In the genomic region with DNA sequence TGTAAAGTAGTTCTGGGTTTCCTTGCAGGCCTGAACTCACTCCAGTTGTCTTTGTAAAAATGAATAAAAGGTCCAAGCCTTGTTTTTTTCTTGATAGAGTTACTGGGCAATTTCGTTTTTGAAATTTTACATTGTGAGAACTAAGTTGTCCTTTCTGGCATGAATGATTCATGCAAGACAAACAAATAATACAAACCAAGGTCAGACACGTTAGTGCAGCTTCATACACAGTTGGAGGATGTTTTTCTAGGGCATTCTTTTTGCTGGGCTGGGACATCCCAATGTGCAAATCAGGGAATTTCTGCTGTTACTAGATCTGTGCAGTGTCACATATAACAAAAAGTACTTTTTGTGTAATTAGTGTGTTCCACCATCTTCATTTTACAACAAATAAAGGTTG, we compare ENCODE assay signal across 19 cellular contexts.
DNase-seq lines count a peak whose midpoint lies in the region; ATAC-seq and TF ChIP-seq lines count a peak whose summit lies in the region.
"Had no signal": no experiment of that assay in that cellular context is flagged by ENCODE, and none has a peak within 500 bp of the region (broad histone marks: within the 10 kb centered on the region; RNA-seq: fewer than 3 reads in every experiment).

No MANE protein-coding gene starts in this region.

- no peaks in the 10 kb centered on the region for H3K9me3 ChIP-seq in RWPE2 (ENCODE audit: severe bottlenecking)
- peaks cover 0 to 3% (median 0%) of the 10 kb centered on the region in 11 donors for H3K9me3 ChIP-seq in heart right ventricle
- H3K9me3 ChIP-seq: right atrium auricular region, SK-N-SH had no signal

- H3K4me1 ChIP-seq in RWPE2 (ENCODE audit: insufficient read depth, poor library complexity, severe bottlenecking) (no peaks in the 10 kb centered on the region), heart right ventricle (no peaks in the 10 kb centered on the region)
- H3K4me1 ChIP-seq: right atrium auricular region had no signal

- ATAC-seq in RWPE2 (ENCODE audit: low read depth) (peak; percentile 44; the same call in 1 of the 3 replicates), HG02759 (IDR thresholded peaks at IDR 0.05; ENCODE audit: unreplicated experiment) (no peak), HG03457 (IDR thresholded peaks at IDR 0.05; ENCODE audit: unreplicated experiment) (no peak), heart right ventricle (no peak)
- ATAC-seq: left cardiac atrium had no signal

- H3K36me3 ChIP-seq in BJ (ENCODE audit: control insufficient read depth, insufficient read depth, low read length) (no peaks in the 10 kb centered on the region), RWPE2 (ENCODE audit: low read depth) (no peaks in the 10 kb centered on the region), heart right ventricle (no peaks in the 10 kb centered on the region)
- H3K36me3 ChIP-seq: right atrium auricular region had no signal

- WGBS in heart right ventricle, 2 donors = 43 to 57% methylated on average over 2 of the region's 2 CpGs

- H3K4me3 ChIP-seq in BJ (ENCODE audit: low read depth, low read length) = no peak overlapping the region
- H3K4me3 ChIP-seq in RWPE2 (ENCODE audit: severe bottlenecking) = no peak overlapping the region
- no peak overlapping the region for H3K4me3 ChIP-seq in choroid plexus epithelial cell (ENCODE audit: low read depth, low read length)
- no peak overlapping the region for H3K4me3 ChIP-seq in heart right ventricle
- H3K4me3 ChIP-seq: right atrium auricular region had no signal

- POLR2A ChIA-PET in BJ (lab: Charles Lee) = no interaction called here

- intact Hi-C loops in heart right ventricle (cut with DNase I) = no loop called here

- DNase-seq in BJ (ENCODE audit: low read depth) (peak; percentile 24), RWPE2 (ENCODE audit: low spot score) (no peak), choroid plexus epithelial cell (ENCODE audit: low read depth) (peak; percentile 94), non-pigmented ciliary epithelial cell (ENCODE audit: low read depth) (peak; percentile 65), NOMO-1 treated with DMSO at 0.1 percent for 48 hours (lab: John Stamatoyannopoulos, UW; ENCODE audit: unreplicated experiment) (no peak), heart right ventricle (no peak)
- DNase-seq: activated CD4-positive, alpha-beta T cell treated with anti-CD3 and anti-CD28 coated beads for 48 hours; activated effector memory CD4-positive, alpha-beta T cell treated with anti-CD3 and anti-CD28 coated beads, Interleukin-2, amount 50 U/mL, for 16 hours; AML-193; Calu3; dermis blood vessel endothelial cell; KBM-7; left cardiac atrium; NCI-H2171; SK-N-SH; stimulated activated CD4-positive, alpha-beta T cell treated with anti-CD3 and anti-CD28 coated beads, Interleukin-1b, Interleukin-23, amount 100 ng/mL, for 48 hours had no signal

- TF ChIP-seq CTCF in BJ (IDR thresholded peaks at IDR 0.05; ENCODE audit: insufficient read depth, low read depth, low read length) (no peak), RWPE2 (IDR thresholded peaks at IDR 0.05; ENCODE audit: poor library complexity, severe bottlenecking) (no peak), choroid plexus epithelial cell (conservative IDR thresholded peaks at IDR 0.05; ENCODE audit: low read depth, low read length) (no peak), heart right ventricle (IDR thresholded peaks at IDR 0.05) (no peak)

- H3K27me3 ChIP-seq in BJ (ENCODE audit: control insufficient read depth, insufficient read depth, low read length) (no peaks in the 10 kb centered on the region), RWPE2 (ENCODE audit: insufficient read depth, poor library complexity, severe bottlenecking) (no peaks in the 10 kb centered on the region), heart right ventricle (no peaks in the 10 kb centered on the region)
- H3K27me3 ChIP-seq: right atrium auricular region had no signal

- CTCF ChIA-PET in BJ (lab: Yijun Ruan, JAX) = no interaction called here

- H3K27ac ChIP-seq in RWPE2 (ENCODE audit: poor library complexity, severe bottlenecking) = no peak overlapping the region
- H3K27ac ChIP-seq in heart right ventricle = no peak overlapping the region
- H3K27ac ChIP-seq: right atrium auricular region had no signal

Comparison
In these comparisons a context has a peak if more than half of its experiments do, and no peak if none do; other contexts are left out.
1. DNase-seq: peak in BJ (single experiment), choroid plexus epithelial cell (single experiment) and non-pigmented ciliary epithelial cell (single experiment); none in RWPE2 (single experiment), NOMO-1 treated with DMSO at 0.1 percent for 48 hours (single experiment) and heart right ventricle (0 of 2).